In the genomic region with DNA sequence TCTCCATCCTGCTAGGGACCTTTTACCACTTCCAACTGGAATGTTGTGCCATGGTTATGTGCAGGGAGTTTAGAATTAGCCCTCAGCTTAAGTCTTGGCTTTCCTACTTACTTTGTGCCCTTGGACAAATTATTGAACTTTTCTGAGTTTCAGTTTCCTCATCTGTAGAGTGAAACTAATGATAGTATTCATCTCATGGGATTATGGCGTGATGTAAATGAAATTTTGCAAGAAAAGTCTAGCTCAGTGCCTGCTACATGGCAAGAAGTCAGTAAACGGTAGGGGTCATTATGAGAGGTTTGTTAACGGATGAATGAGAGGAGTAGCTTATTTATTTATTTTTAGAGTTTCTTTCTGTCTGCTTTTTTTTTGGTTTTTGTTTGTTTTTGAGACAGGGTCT, we compare ENCODE assay signal across 1 cellular context.
TF ChIP-seq lines count a peak whose summit lies in the region.

No MANE protein-coding gene starts in this region.

TF ChIP-seq in SK-N-SH, 30 proteins besides CTCF, POLR2A, EP300 and RAD21 (continued from another document):
- TF ChIP-seq, protein P1, sequence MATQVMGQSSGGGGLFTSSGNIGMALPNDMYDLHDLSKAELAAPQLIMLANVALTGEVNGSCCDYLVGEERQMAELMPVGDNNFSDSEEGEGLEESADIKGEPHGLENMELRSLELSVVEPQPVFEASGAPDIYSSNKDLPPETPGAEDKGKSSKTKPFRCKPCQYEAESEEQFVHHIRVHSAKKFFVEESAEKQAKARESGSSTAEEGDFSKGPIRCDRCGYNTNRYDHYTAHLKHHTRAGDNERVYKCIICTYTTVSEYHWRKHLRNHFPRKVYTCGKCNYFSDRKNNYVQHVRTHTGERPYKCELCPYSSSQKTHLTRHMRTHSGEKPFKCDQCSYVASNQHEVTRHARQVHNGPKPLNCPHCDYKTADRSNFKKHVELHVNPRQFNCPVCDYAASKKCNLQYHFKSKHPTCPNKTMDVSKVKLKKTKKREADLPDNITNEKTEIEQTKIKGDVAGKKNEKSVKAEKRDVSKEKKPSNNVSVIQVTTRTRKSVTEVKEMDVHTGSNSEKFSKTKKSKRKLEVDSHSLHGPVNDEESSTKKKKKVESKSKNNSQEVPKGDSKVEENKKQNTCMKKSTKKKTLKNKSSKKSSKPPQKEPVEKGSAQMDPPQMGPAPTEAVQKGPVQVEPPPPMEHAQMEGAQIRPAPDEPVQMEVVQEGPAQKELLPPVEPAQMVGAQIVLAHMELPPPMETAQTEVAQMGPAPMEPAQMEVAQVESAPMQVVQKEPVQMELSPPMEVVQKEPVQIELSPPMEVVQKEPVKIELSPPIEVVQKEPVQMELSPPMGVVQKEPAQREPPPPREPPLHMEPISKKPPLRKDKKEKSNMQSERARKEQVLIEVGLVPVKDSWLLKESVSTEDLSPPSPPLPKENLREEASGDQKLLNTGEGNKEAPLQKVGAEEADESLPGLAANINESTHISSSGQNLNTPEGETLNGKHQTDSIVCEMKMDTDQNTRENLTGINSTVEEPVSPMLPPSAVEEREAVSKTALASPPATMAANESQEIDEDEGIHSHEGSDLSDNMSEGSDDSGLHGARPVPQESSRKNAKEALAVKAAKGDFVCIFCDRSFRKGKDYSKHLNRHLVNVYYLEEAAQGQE (IDR thresholded peaks at IDR 0.05; ENCODE audit: low read depth, low read length), result no peak
